8 cellular contexts compared by ENCODE assay signal in the genomic region with DNA sequence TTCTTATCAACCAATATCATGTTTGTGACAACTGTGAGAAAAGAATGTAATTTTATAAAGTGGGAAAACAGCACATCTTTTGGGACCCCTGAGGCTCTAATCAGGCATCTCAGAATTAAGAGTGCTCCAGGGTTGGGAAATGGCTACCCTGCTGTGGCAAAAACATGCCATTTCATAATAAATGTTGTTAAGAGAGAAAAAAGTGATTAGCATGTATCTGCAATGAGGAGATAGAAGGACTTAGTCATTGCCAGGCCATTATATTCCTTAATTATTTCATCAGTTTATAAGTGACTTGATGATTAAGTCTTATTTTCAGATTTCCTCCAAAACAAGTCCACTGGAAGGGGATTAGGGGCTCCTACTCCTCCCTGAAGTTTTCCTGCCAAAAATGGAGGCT. TPM values are rescaled to one million over a fixed set of nuclear protein-coding genes. Genes with fewer than 3 reads are reported as not detected.
DNase-seq lines count a peak whose midpoint lies in the region; FAIRE-seq and TF ChIP-seq lines count a peak whose summit lies in the region.
"Not testable (repeated sequence)": the region's sequence is repeated elsewhere in the genome, so short reads cannot be mapped to it uniquely, and the experiment has no call there.

No MANE protein-coding gene starts in this region.

- not testable (repeated sequence) for H2BK15ac ChIP-seq in H1 (ENCODE audit: low read length)

- DNase-seq in SJSA1 (ENCODE audit: low read depth in 1 of 2, low spot score in 2 of 2); H1 (ENCODE audit: low read depth in 1 of 2, low spot score in 2 of 2); nephron progenitor cell; stomach: not testable (repeated sequence)

- H4K8ac ChIP-seq in H1 (ENCODE audit: extremely low read depth, insufficient read depth, low read length) = not testable (repeated sequence)

- not testable (repeated sequence) for H2AK5ac ChIP-seq in H1 (ENCODE audit: low read depth, low read length)

- POLR2A ChIA-PET in H1 (lab: Charles Lee; ENCODE audit: partially characterized antibody) = interaction anchor here (0.8 to 2.1 kb wide), 2 partner anchors 11 to 177 kb away, joined by 3 to 8 read pairs; no protein-coding TSS in a partner anchor

- not testable (repeated sequence) for H3K9me3 Mint-ChIP-seq in activated naive CD8-positive, alpha-beta T cell (ENCODE audit: low read depth); nephron progenitor cell

- not testable (repeated sequence) for H2BK5ac ChIP-seq in H1 (ENCODE audit: low read depth, low read length)

- not testable (repeated sequence) for H3K9me3 ChIP-seq in BLaER1; HUES48 (ENCODE audit: control insufficient read depth, insufficient read depth, low read length); SJSA1 (replicated peaks); H1 (ENCODE audit: insufficient read depth in 2 of 2, low read depth in 1 of 2, low read length in 1 of 2); iPS-18c (ENCODE audit: control insufficient read depth, insufficient read depth, low read length); stomach

- not testable (repeated sequence) for TF ChIP-seq EP300 in H1 (IDR thresholded peaks at IDR 0.05; ENCODE audit: borderline replicate concordance in 1 of 2, low read depth in 2 of 2, low read length in 2 of 2); stomach (IDR thresholded peaks at IDR 0.05)

- H3K4me2 ChIP-seq in BLaER1 (peak overlapping the region; percentile 94), H1 (ENCODE audit: insufficient read depth in 1 of 2, low read depth in 2 of 2, low read length in 2 of 2) (peak overlapping the region; percentile 59 to 75)

- peaks cover 20 to 74% of the 10 kb centered on the region in 2 experiments; a peak in 3 of 4 replicates for H3K79me2 ChIP-seq in H1 (ENCODE audit: control insufficient read depth in 1 of 2, insufficient read depth in 2 of 2, low read length in 2 of 2)

- H3K27me3 ChIP-seq in BLaER1; HUES48 (ENCODE audit: control insufficient read depth, insufficient read depth, low read length); SJSA1 (replicated peaks); H1 (replicated peaks in 1 of 4; ENCODE audit: control insufficient read depth in 3 of 4, extremely low read depth in 1 of 4, insufficient read depth in 3 of 4, low read length in 3 of 4); stomach: not testable (repeated sequence)

- H3K4me1 ChIP-seq in BLaER1 (peaks cover 24% of the 10 kb centered on the region), HUES48 (ENCODE audit: control insufficient read depth, insufficient read depth, low read length) (peaks cover 45% of the 10 kb centered on the region), SJSA1 (replicated peaks) (peaks cover 29% of the 10 kb centered on the region), stomach (peaks cover 17 to 60% (median 35%) of the 10 kb centered on the region in 4 donors)
- H3K4me1 ChIP-seq in H1 (replicated peaks in 1 of 4; ENCODE audit: control insufficient read depth in 3 of 4, insufficient read depth in 4 of 4, low read length in 3 of 4) = not testable (repeated sequence)

- peaks cover 58% of the 10 kb centered on the region for H3K4me1 Mint-ChIP-seq in activated naive CD8-positive, alpha-beta T cell (ENCODE audit: low read depth)
- peaks cover 62% of the 10 kb centered on the region for H3K4me1 Mint-ChIP-seq in nephron progenitor cell

- intact Hi-C loops in stomach (cut with DNase I; ENCODE audit: low total_unique reads) = not testable (repeated sequence)

- H2BK20ac ChIP-seq in H1 (ENCODE audit: low read length) = not testable (repeated sequence)

- not testable (repeated sequence) for H3K23me2 ChIP-seq in H1 (ENCODE audit: low read depth, low read length)

- not testable (repeated sequence) for FAIRE-seq in H1 (lab: Jason Lieb, UNC)

- H3K4me3 Mint-ChIP-seq in activated naive CD8-positive, alpha-beta T cell = peak overlapping the region; percentile 98
- H3K4me3 Mint-ChIP-seq in nephron progenitor cell = peak overlapping the region; percentile 91

- H3K27me3 Mint-ChIP-seq in activated naive CD8-positive, alpha-beta T cell; nephron progenitor cell (ENCODE audit: low read depth, poor library complexity): not testable (repeated sequence)

- H3K56ac ChIP-seq in H1 (replicated peaks; ENCODE audit: insufficient read length, low read depth, low read length) = not testable (repeated sequence)

- peak overlapping the region; percentile 98 for H3K9ac ChIP-seq in BLaER1
- peak overlapping the region; percentile 78 for H3K9ac ChIP-seq in HUES48 (ENCODE audit: low read depth, low read length)
- peak overlapping the region in 1 of 4 experiments; percentile 21; a peak in 1 of 7 replicates for H3K9ac ChIP-seq in H1 (replicated peaks in 1 of 4; ENCODE audit: extremely low read depth in 1 of 4, low read depth in 3 of 4, low read length in 3 of 4)

- not testable (repeated sequence) for TF ChIP-seq RAD21 in H1 (IDR thresholded peaks at IDR 0.05 in 1 of 2, conservative IDR thresholded peaks at IDR 0.05 in 1 of 2; ENCODE audit: low read depth in 2 of 2, low read length in 2 of 2)

- H3K27ac ChIP-seq in BLaER1 = peak overlapping the region; percentile 98
- H3K27ac ChIP-seq in HUES48 (ENCODE audit: low read depth, low read length) = peak overlapping the region; percentile 93
- 0 out of 2 replicates have a peak overlapping the region, but pooled peaks have one; percentile 56 for H3K27ac ChIP-seq in SJSA1
- H3K27ac ChIP-seq in H1 (ENCODE audit: low read depth, low read length) = not testable (repeated sequence)
- peak overlapping the region in 4 of 5 donors; percentile 99 to 100 (median 100) for H3K27ac ChIP-seq in stomach

- not testable (repeated sequence) for H3K79me1 ChIP-seq in H1 (ENCODE audit: low read depth, low read length)

- peak overlapping the region; percentile 43 for H4K5ac ChIP-seq in H1 (ENCODE audit: insufficient read length, low read depth, low read length)

- TF ChIP-seq POLR2A in H1 (IDR thresholded peaks at IDR 0.05; ENCODE audit: control extremely low read depth in 1 of 2, low read depth in 2 of 2, low read length in 2 of 2); stomach (IDR thresholded peaks at IDR 0.05): not testable (repeated sequence)

- H3K27ac Mint-ChIP-seq in activated naive CD8-positive, alpha-beta T cell = peak overlapping the region; percentile 100
- peak overlapping the region; percentile 67 for H3K27ac Mint-ChIP-seq in nephron progenitor cell

- H4K91ac ChIP-seq in H1 (replicated peaks; ENCODE audit: insufficient read length, low read length) = not testable (repeated sequence)

- H4K20me1 ChIP-seq in BLaER1; H1 (replicated peaks in 1 of 2; ENCODE audit: control insufficient read depth in 1 of 2, insufficient read depth in 2 of 2, low read length in 2 of 2): not testable (repeated sequence)

- not testable (repeated sequence) for H3K23ac ChIP-seq in H1 (ENCODE audit: insufficient read length)

- TF ChIP-seq CTCF in H1 (IDR thresholded peaks at IDR 0.05; ENCODE audit: control extremely low read depth in 1 of 3, insufficient read depth in 1 of 3, low read depth in 1 of 3, low read length in 3 of 3); nephron progenitor cell (IDR thresholded peaks at IDR 0.05); stomach (IDR thresholded peaks at IDR 0.05): not testable (repeated sequence)

- H3K4me3 ChIP-seq in BLaER1 = peak overlapping the region; percentile 96
- peak overlapping the region; percentile 82 for H3K4me3 ChIP-seq in HUES48 (ENCODE audit: low read depth, low read length)
- H3K4me3 ChIP-seq in SJSA1 = not testable (repeated sequence)
- peak overlapping the region; percentile 11 to 84 (median 48); a peak in 6 of 8 replicates for H3K4me3 ChIP-seq in H1 (ENCODE audit: extremely low read depth in 1 of 4, insufficient read depth in 2 of 4, low read depth in 3 of 4, low read length in 4 of 4)
- peak overlapping the region; percentile 40 for H3K4me3 ChIP-seq in iPS-18c (ENCODE audit: insufficient read depth, low read depth, low read length)
- H3K4me3 ChIP-seq in stomach = peak overlapping the region in 3 of 4 donors; percentile 63 to 94 (median 74)

- H3K4ac ChIP-seq in H1 (replicated peaks; ENCODE audit: insufficient read length, low read depth, low read length) = not testable (repeated sequence)

- H3K36me3 Mint-ChIP-seq in activated naive CD8-positive, alpha-beta T cell; nephron progenitor cell (ENCODE audit: low read depth): not testable (repeated sequence)

- not testable (repeated sequence) for H2BK120ac ChIP-seq in H1 (replicated peaks; ENCODE audit: low read depth, low read length)

- H3K14ac ChIP-seq in H1 (ENCODE audit: insufficient read length) = not testable (repeated sequence)

- H2AFZ ChIP-seq in H1 (ENCODE audit: low read length) = not testable (repeated sequence)

- not testable (repeated sequence) for H2BK12ac ChIP-seq in H1 (ENCODE audit: low read depth, low read length)

- CTCF ChIA-PET in H1 (lab: Charles Lee; ENCODE audit: partially characterized antibody) = interaction anchor here (0.6 kb wide), 1 partner anchor 23 kb away, joined by 3 read pairs; no protein-coding TSS in a partner anchor

- not testable (repeated sequence) for H3K36me3 ChIP-seq in BLaER1; HUES48 (ENCODE audit: control insufficient read depth, insufficient read depth, low read length); SJSA1; H1 (ENCODE audit: control insufficient read depth in 2 of 4, insufficient read depth in 4 of 4, low read length in 3 of 4); stomach

- not testable (repeated sequence) for H3K18ac ChIP-seq in H1 (ENCODE audit: extremely low read depth, low read length)

RNA-seq across cellular contexts. Expression of a gene that starts 3.1 kb away (rescaled TPM):
- 7.7 and 14.1 TPM in 2 replicates for total RNA-seq in SJSA1 (2014; rRNA removed; shearing (Covaris generic))
- total RNA-seq in H1 (2021; fragmentation: NEBNext Ultra II Directional; extraction: Animal tissue kit (Norgen Biotek cat#: 25700)) = 87.9 and 89.8 TPM in 2 replicates
- polyA plus RNA-seq in H1 (2011; rRNA removed) (14.3 and 15.3 TPM in 2 replicates), stomach (1 to 10 TPM; 6.3 to 9.6 (median 7.1) TPM)
- 20.7 TPM for polyA plus RNA-seq in H1 (2011; cell fraction: cytosol; rRNA removed)
- 26.5 TPM for polyA plus RNA-seq in H1 (2011; cell fraction: nucleus; rRNA removed)
- polyA plus RNA-seq in H1 (2012, experiment 1 of 2) = 30.3 to 46.0 TPM (median 35.4 TPM) in 4 replicates
- polyA plus RNA-seq in H1 (2012, experiment 2 of 2) = 3.0 TPM
- polyA plus RNA-seq in H1 (2013, experiment 1 of 2) = 30.9 TPM
- 30.1 TPM for polyA plus RNA-seq in H1 (2013, experiment 2 of 2)
- polyA minus RNA-seq in H1 (2011; rRNA and poly(A)+ RNA removed) = 73.4 and 80.4 TPM in 2 replicates
- polyA minus RNA-seq in H1 (2011; cell fraction: cytosol; rRNA and poly(A)+ RNA removed) = 52.0 TPM
- polyA minus RNA-seq in H1 (2011; cell fraction: nucleus; rRNA and poly(A)+ RNA removed) = 43.5 TPM
- 10 to 100 TPM; 24.3 to 40.2 (median 31.7) TPM for total RNA-seq in stomach
